ENCODE assay signal across 8 cellular contexts in genomic region chr10:61993676-61994401, GRCh38.
DNase-seq lines count a peak whose midpoint lies in the region; ATAC-seq lines count a peak whose summit lies in the region.

No MANE protein-coding gene starts in this region.

- H3K4me3 Mint-ChIP-seq in activated T-helper 17 cell treated with anti-CD3 and anti-CD28 coated beads, Interleukin-2, amount 50 U/mL, for 72 hours = peak overlapping the region; percentile 75

- H3K4me3 ChIP-seq in subcutaneous abdominal adipose tissue (ENCODE audit: low read depth in 1 of 5, low read length in 5 of 5) = peak overlapping the region in 1 of 5 donors; percentile 55

- H3K36me3 Mint-ChIP-seq in activated T-helper 17 cell treated with anti-CD3 and anti-CD28 coated beads, Interleukin-2, amount 50 U/mL, for 72 hours (ENCODE audit: low read depth) = peaks cover 80% of the 10 kb centered on the region

- ATAC-seq in activated CD4-positive, CD25-positive, alpha-beta regulatory T cell treated with anti-CD3 and anti-CD28 coated beads, Interleukin-2, amount 50 U/mL, for 24 hours = peak; percentile 1 to 4
- ATAC-seq in activated T-helper 17 cell treated with anti-CD3 and anti-CD28 coated beads, Interleukin-2, amount 50 U/mL, for 72 hours (replicated peaks) = no peak
- no peak for ATAC-seq in GM21529 (IDR thresholded peaks at IDR 0.05; ENCODE audit: unreplicated experiment)

- peaks cover 49% of the 10 kb centered on the region for H3K4me1 Mint-ChIP-seq in activated T-helper 17 cell treated with anti-CD3 and anti-CD28 coated beads, Interleukin-2, amount 50 U/mL, for 72 hours

- H3K9ac ChIP-seq in subcutaneous abdominal adipose tissue (ENCODE audit: low read length in 5 of 5) = peak overlapping the region in 3 of 5 donors; percentile 7 to 84 (median 15)

- peak overlapping the region; percentile 97 for H3K27ac Mint-ChIP-seq in activated T-helper 17 cell treated with anti-CD3 and anti-CD28 coated beads, Interleukin-2, amount 50 U/mL, for 72 hours

- no peak for DNase-seq in activated CD4-positive, CD25-positive, alpha-beta regulatory T cell (lab: John Stamatoyannopoulos, UW)
- DNase-seq in iris pigment epithelial cell (ENCODE audit: low read depth) (peak; percentile 65), GDM1 (lab: John Stamatoyannopoulos, UW) (no peak)
- no peak for DNase-seq in NK-92 treated with Interleukin-12 subunit alpha and Interleukin-12 subunit beta, amount 100 ng/mL, for 24 hours (lab: John Stamatoyannopoulos, UW)

- peaks cover 0 to 2% (median 0%) of the 10 kb centered on the region in 5 donors for H3K36me3 ChIP-seq in subcutaneous abdominal adipose tissue (ENCODE audit: control insufficient read depth in 5 of 5, insufficient read depth in 5 of 5, low read length in 5 of 5)

- peaks cover 5 to 33% (median 25%) of the 10 kb centered on the region in 5 donors for H3K4me1 ChIP-seq in subcutaneous abdominal adipose tissue (ENCODE audit: control insufficient read depth in 5 of 5, insufficient read depth in 5 of 5, low read length in 5 of 5)

- peaks cover 7% of the 10 kb centered on the region for H3K9me3 Mint-ChIP-seq in activated T-helper 17 cell treated with anti-CD3 and anti-CD28 coated beads, Interleukin-2, amount 50 U/mL, for 72 hours

- peak overlapping the region; percentile 92 for H3K27ac ChIP-seq in subcutaneous abdominal adipose tissue (ENCODE audit: low read depth, low read length)

- no peaks in the 10 kb centered on the region for H3K9me3 ChIP-seq in subcutaneous abdominal adipose tissue (ENCODE audit: control insufficient read depth in 5 of 5, low read length in 5 of 5)

- H3K27me3 Mint-ChIP-seq in activated T-helper 17 cell treated with anti-CD3 and anti-CD28 coated beads, Interleukin-2, amount 50 U/mL, for 72 hours = no peaks in the 10 kb centered on the region

- no peaks in the 10 kb centered on the region for H3K27me3 ChIP-seq in subcutaneous abdominal adipose tissue (ENCODE audit: control insufficient read depth in 5 of 5, insufficient read depth in 4 of 5, low read length in 5 of 5)

Comparison
In these comparisons a context has a peak if more than half of its experiments do, and no peak if none do; other contexts are left out.
1. ATAC-seq: peak in activated CD4-positive, CD25-positive, alpha-beta regulatory T cell treated with anti-CD3 and anti-CD28 coated beads, Interleukin-2, amount 50 U/mL, for 24 hours (2 of 2); none in activated T-helper 17 cell treated with anti-CD3 and anti-CD28 coated beads, Interleukin-2, amount 50 U/mL, for 72 hours (single experiment) and GM21529 (single experiment).